In the genomic region with DNA sequence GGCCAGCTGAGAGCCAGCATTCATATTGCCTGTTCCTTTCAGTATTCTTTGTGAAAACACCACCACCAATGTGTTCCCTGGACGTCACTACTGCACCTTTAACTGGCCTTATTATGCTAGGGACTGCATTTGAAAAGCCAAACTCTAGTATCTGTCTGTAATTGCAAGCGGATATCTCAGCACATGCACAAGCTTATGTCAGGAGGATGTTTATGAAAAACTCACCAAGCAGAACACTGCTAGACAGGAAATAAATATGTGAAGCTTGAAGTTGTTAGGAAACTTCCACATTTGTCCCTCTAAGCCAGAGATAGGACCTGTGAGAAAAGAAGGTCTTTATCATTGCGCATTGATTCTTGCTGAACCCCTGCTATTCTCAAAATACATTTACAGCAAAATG, we compare ENCODE assay signal across 16 cellular contexts.
A peak's percentile ranks its signal among the peaks of the same experiment; 100 is the strongest.
DNase-seq lines count a peak whose midpoint lies in the region; ATAC-seq and TF ChIP-seq lines count a peak whose summit lies in the region.
"Had no signal": no experiment of that assay in that cellular context is flagged by ENCODE, and none has a peak within 500 bp of the region (broad histone marks: within the 10 kb centered on the region; RNA-seq: fewer than 3 reads in every experiment).

No MANE protein-coding gene starts in this region.

- no peaks in the 10 kb centered on the region for H3K27me3 ChIP-seq in lower lobe of right lung (ENCODE audit: low read depth)
- no peaks in the 10 kb centered on the region for H3K27me3 ChIP-seq in skeletal muscle tissue (ENCODE audit: control insufficient read depth in 3 of 3, insufficient read depth in 3 of 3, low read length in 3 of 3)
- H3K27me3 ChIP-seq: breast epithelium, dorsolateral prefrontal cortex had no signal

- peak overlapping the region; percentile 81 for H3K27ac ChIP-seq in SK-N-MC
- peak overlapping the region; percentile 14 for H3K27ac ChIP-seq in lower lobe of right lung
- H3K27ac ChIP-seq in skeletal muscle tissue (ENCODE audit: low read depth, low read length), result peak overlapping the region; percentile 58
- H3K27ac ChIP-seq: PC-9 had no signal

- ATAC-seq in GM18868 (IDR thresholded peaks at IDR 0.05; ENCODE audit: unreplicated experiment) (peak; percentile 44), lower lobe of right lung (no peak), HG03460 (IDR thresholded peaks at IDR 0.05; ENCODE audit: unreplicated experiment) (no peak), HG03135 (IDR thresholded peaks at IDR 0.05; ENCODE audit: unreplicated experiment) (no peak), SK-N-SH treated with all-trans-retinoic acid at 6 μM for 48 hours (no peak), GM21529 (IDR thresholded peaks at IDR 0.05; ENCODE audit: unreplicated experiment) (no peak)
- ATAC-seq: naive thymus-derived CD8-positive, alpha-beta T cell had no signal

- no peaks in the 10 kb centered on the region for H3K9me3 ChIP-seq in SK-N-MC (ENCODE audit: low read depth, low read length)
- no peaks in the 10 kb centered on the region for H3K9me3 ChIP-seq in lower lobe of right lung
- H3K9me3 ChIP-seq in skeletal muscle tissue (ENCODE audit: control insufficient read depth in 3 of 3, low read length in 3 of 3), result no peaks in the 10 kb centered on the region
- H3K9me3 ChIP-seq: breast epithelium had no signal

- TF ChIP-seq CTCF in lower lobe of right lung (IDR thresholded peaks at IDR 0.05), result no peak

- peaks cover 19% of the 10 kb centered on the region for H3K4me1 ChIP-seq in lower lobe of right lung
- peaks cover 14 to 35% (median 16%) of the 10 kb centered on the region in 3 donors for H3K4me1 ChIP-seq in skeletal muscle tissue (ENCODE audit: control insufficient read depth in 3 of 3, insufficient read depth in 3 of 3, low read length in 3 of 3)
- H3K4me1 ChIP-seq: breast epithelium had no signal

- no peaks in the 10 kb centered on the region for H3K36me3 ChIP-seq in SK-N-MC (ENCODE audit: insufficient read depth, low read length)
- H3K36me3 ChIP-seq in lower lobe of right lung, result no peaks in the 10 kb centered on the region
- H3K36me3 ChIP-seq in skeletal muscle tissue (ENCODE audit: control insufficient read depth in 3 of 3, insufficient read depth in 3 of 3, low read length in 3 of 3), result no peaks in the 10 kb centered on the region
- H3K36me3 ChIP-seq: breast epithelium had no signal

- DNase-seq in SK-N-MC (ENCODE audit: low read depth, low spot score) (no peak), lower lobe of right lung (no peak)
- DNase-seq: activated CD4-positive, alpha-beta memory T cell treated with anti-CD3 and anti-CD28 coated beads, Interleukin-2, amount 10 ng/mL, durations not matched to agents 7 days and 5 days; dorsolateral prefrontal cortex; GDM1; naive thymus-derived CD8-positive, alpha-beta T cell; NCI-H1930; NCI-H510A treated with DMSO at 0.1 percent for 48 hours; PC-9 had no signal

- intact Hi-C loops in lower lobe of right lung (cut with DNase I), result no loop called here

- H3K4me3 ChIP-seq in SK-N-MC (no peak overlapping the region; the same call in 1 of the 2 replicates), lower lobe of right lung (no peak overlapping the region), skeletal muscle tissue (ENCODE audit: low read length in 3 of 3) (no peak overlapping the region)
- H3K4me3 ChIP-seq: breast epithelium, dorsolateral prefrontal cortex, PC-9 had no signal

- no peak overlapping the region for H3K9ac ChIP-seq in SK-N-MC (ENCODE audit: insufficient read length)
- no peak overlapping the region for H3K9ac ChIP-seq in skeletal muscle tissue (ENCODE audit: low read depth in 1 of 3, low read length in 3 of 3)

TF ChIP-seq in SK-N-SH treated with all-trans-retinoic acid at 6 μM for 48 hours, 23 proteins besides CTCF, POLR2A, EP300 and RAD21:
- TF ChIP-seq ZFP3 (CRISPR knock-in tag; IDR thresholded peaks at IDR 0.05), result no peak

Comparison
In these comparisons a context has a peak if more than half of its experiments do, and no peak if none do; other contexts are left out.
1. H3K27ac ChIP-seq: peak in every context shown above with its lines; median percentile 81 in SK-N-MC; 58 in skeletal muscle tissue; 14 in lower lobe of right lung.